In the genomic region with DNA sequence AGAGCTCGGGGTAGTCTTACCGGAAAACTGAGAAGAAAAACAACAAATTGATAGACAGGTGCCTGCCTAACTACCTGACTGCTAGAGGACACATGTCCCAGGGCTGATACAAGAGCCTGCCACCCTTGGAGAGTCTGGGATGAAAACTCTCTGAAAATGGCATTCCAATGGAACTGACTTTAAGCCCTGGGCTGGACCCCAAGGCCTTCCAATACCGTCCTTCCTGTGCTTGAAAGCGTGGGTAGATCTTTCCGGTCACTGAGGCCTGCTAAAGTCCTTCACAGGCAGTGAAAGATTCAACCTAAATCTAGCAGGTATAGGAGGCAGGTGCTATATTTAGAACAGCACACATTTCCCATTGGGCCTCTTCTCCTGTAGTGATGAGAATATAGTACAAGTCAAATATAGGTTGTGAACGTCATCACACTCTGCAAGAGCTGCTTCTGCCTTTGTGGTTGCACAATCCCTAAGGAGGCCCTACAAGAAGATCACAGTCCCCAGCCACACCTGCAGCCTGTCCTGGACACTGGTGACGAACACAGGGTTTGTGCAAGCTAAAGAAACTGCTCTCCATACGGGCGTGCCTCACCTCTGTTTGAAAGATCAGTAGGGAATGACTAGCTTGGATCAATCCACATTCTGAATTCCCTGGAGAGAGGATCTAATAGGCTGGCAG, we compare ENCODE assay signal across 9 cellular contexts. TPM values are rescaled to one million over a fixed set of nuclear protein-coding genes. Genes with fewer than 3 reads are reported as not detected.
A peak's percentile ranks its signal among the peaks of the same experiment; 100 is the strongest.
DNase-seq lines count a peak whose midpoint lies in the region; ATAC-seq and TF ChIP-seq lines count a peak whose summit lies in the region.
"Had no signal": no experiment of that assay in that cellular context is flagged by ENCODE, and none has a peak within 500 bp of the region (broad histone marks: within the 10 kb centered on the region; RNA-seq: fewer than 3 reads in every experiment).

No MANE protein-coding gene starts in this region.

- H4K91ac ChIP-seq in neuronal stem cell (ENCODE audit: low read depth, low read length, poor library complexity): no peak overlapping the region

- no CpG with 5 or more reads among the region's 9 CpGs for WGBS in neuronal stem cell (ENCODE audit: extremely low coverage in 2 of 2, insufficient read length in 2 of 2, insufficient replicate concordance in 1 of 2), 2 donors

- H3K4me3 ChIP-seq in colonic mucosa (peak overlapping the region; percentile 33), neuronal stem cell (ENCODE audit: low read length in 2 of 2) (peak overlapping the region in 1 of 2 donors; percentile 95)

- H2BK15ac ChIP-seq in neuronal stem cell (ENCODE audit: low read length): no peak overlapping the region

- H3K4ac ChIP-seq in neuronal stem cell (ENCODE audit: low read length): no peak overlapping the region

- H3K4me1 ChIP-seq in colonic mucosa (no peaks in the 10 kb centered on the region), neuronal stem cell (ENCODE audit: control insufficient read depth in 2 of 2, insufficient read depth in 1 of 2, low read depth in 1 of 2, low read length in 2 of 2) (peaks cover 5 to 8% of the 10 kb centered on the region in 2 donors)

- no peaks in the 10 kb centered on the region for H3K36me3 ChIP-seq in colonic mucosa
- peaks cover 0 to 24% of the 10 kb centered on the region in 2 donors for H3K36me3 ChIP-seq in neuronal stem cell (replicated peaks in 1 of 2; ENCODE audit: control insufficient read depth in 2 of 2, insufficient read depth in 2 of 2, low read length in 2 of 2)

- H3K9ac ChIP-seq in colonic mucosa (ENCODE audit: low read depth in 2 of 2, low read length in 2 of 2): peak overlapping the region in 1 of 2 donors; percentile 62
- no peak overlapping the region for H3K9ac ChIP-seq in neuronal stem cell (ENCODE audit: low read depth, low read length, poor library complexity)

- ATAC-seq in GM21723 (IDR thresholded peaks at IDR 0.05; ENCODE audit: unreplicated experiment): no peak
- no peak for ATAC-seq in GM18505 (IDR thresholded peaks at IDR 0.05; ENCODE audit: unreplicated experiment)
- no peak for ATAC-seq in GM18520 (IDR thresholded peaks at IDR 0.05; ENCODE audit: unreplicated experiment)

- no peaks in the 10 kb centered on the region for H3K9me3 ChIP-seq in colonic mucosa
- peaks cover 0 to 16% of the 10 kb centered on the region in 2 donors for H3K9me3 ChIP-seq in neuronal stem cell (replicated peaks in 1 of 2; ENCODE audit: control insufficient read depth in 2 of 2, insufficient read depth in 1 of 2, low read depth in 1 of 2, low read length in 2 of 2)

- H3K14ac ChIP-seq in neuronal stem cell (ENCODE audit: low read length): no peak overlapping the region

- peak overlapping the region; percentile 95 for H2AFZ ChIP-seq in neuronal stem cell (ENCODE audit: low read length)

- no peak overlapping the region for H4K8ac ChIP-seq in neuronal stem cell (ENCODE audit: low read depth, low read length)

- TF ChIP-seq POLR2A in GM18505 (IDR thresholded peaks at IDR 0.05; ENCODE audit: borderline replicate concordance, extremely low read depth, insufficient read depth, insufficient read length): no peak

- H3K4me2 ChIP-seq in neuronal stem cell (ENCODE audit: insufficient read depth, low read length, poor library complexity, severe bottlenecking): peak overlapping the region; percentile 51

- H2BK12ac ChIP-seq in neuronal stem cell (ENCODE audit: low read length): no peak overlapping the region

- H2BK120ac ChIP-seq in neuronal stem cell (ENCODE audit: low read depth, low read length): no peak overlapping the region

- peak overlapping the region; percentile 3 for H3K27ac ChIP-seq in colonic mucosa
- no peak overlapping the region for H3K27ac ChIP-seq in neuronal stem cell (replicated peaks; ENCODE audit: low read length)

- no peak overlapping the region for H2BK5ac ChIP-seq in neuronal stem cell (ENCODE audit: low read length)

- intact Hi-C loops in colonic mucosa (cut with DNase I): no loop called here

- H3K27me3 ChIP-seq in colonic mucosa (no peaks in the 10 kb centered on the region), neuronal stem cell (ENCODE audit: control insufficient read depth in 3 of 3, insufficient read depth in 3 of 3, low read depth in 1 of 3, low read length in 3 of 3) (no peaks in the 10 kb centered on the region)

- no peak overlapping the region for H2AK5ac ChIP-seq in neuronal stem cell (ENCODE audit: low read depth, low read length)

- DNase-seq in GM10266 (ENCODE audit: extremely low spot score) (peak; percentile 18), NOMO-1 treated with dmso at 0.1 percent for 144 hours (lab: John Stamatoyannopoulos, UW; ENCODE audit: unreplicated experiment) (peak; percentile 61), colonic mucosa (peak; percentile 25), neuronal stem cell (ENCODE audit: low spot score) (no peak), DMS79 treated with DMSO at 0.1 percent for 48 hours (lab: John Stamatoyannopoulos, UW) (no peak)

- no peak overlapping the region for H3K23ac ChIP-seq in neuronal stem cell (ENCODE audit: low read depth, low read length, poor library complexity)

- no peak for TF ChIP-seq CTCF in GM10266 (IDR thresholded peaks at IDR 0.05; ENCODE audit: control insufficient read depth, insufficient read depth, low read depth, missing control alignments)
- no peak for TF ChIP-seq CTCF in colonic mucosa (IDR thresholded peaks at IDR 0.05)

- no peak overlapping the region for H3K18ac ChIP-seq in neuronal stem cell (ENCODE audit: low read length)

- H3K79me1 ChIP-seq in neuronal stem cell (ENCODE audit: low read depth, low read length): no peaks in the 10 kb centered on the region

RNA-seq across cellular contexts. Expression of gene CHML, which starts 0.8 kb away (rescaled TPM):
- 10 to 100 TPM in 1 of 2 donors, 1 to 10 TPM in 1; 5.7 to 10.6 TPM for total RNA-seq in colonic mucosa
- polyA plus RNA-seq in neuronal stem cell (2013, experiment 1 of 2): 12.2 TPM
- polyA plus RNA-seq in neuronal stem cell (2013, experiment 2 of 2): 12.5 TPM

RNA-seq across cellular contexts. Expression of gene OPN3, which starts 0.8 kb away (rescaled TPM):
- 10 to 100 TPM; 11.7 to 39.1 TPM for total RNA-seq in colonic mucosa
- 41.1 TPM for polyA plus RNA-seq in neuronal stem cell (2013, experiment 1 of 2)
- 41.0 TPM for polyA plus RNA-seq in neuronal stem cell (2013, experiment 2 of 2)

RNA-seq across cellular contexts. Expression of gene WDR64, which starts 11.1 kb away (rescaled TPM):
- total RNA-seq in colonic mucosa: not detected
- polyA plus RNA-seq in neuronal stem cell (2013, experiment 1 of 2): 0.10 TPM
- polyA plus RNA-seq in neuronal stem cell (2013, experiment 2 of 2): 0.08 TPM
- total RNA-seq: myocyte had no signal

Comparison
In these comparisons a context has a peak if more than half of its experiments do, and no peak if none do; other contexts are left out.
1. DNase-seq: peak in GM10266 (single experiment), NOMO-1 treated with dmso at 0.1 percent for 144 hours (single experiment) and colonic mucosa (single experiment); none in neuronal stem cell (single experiment) and DMS79 treated with DMSO at 0.1 percent for 48 hours (single experiment).